ENCODE assay signal across 9 cellular contexts in the genomic region with DNA sequence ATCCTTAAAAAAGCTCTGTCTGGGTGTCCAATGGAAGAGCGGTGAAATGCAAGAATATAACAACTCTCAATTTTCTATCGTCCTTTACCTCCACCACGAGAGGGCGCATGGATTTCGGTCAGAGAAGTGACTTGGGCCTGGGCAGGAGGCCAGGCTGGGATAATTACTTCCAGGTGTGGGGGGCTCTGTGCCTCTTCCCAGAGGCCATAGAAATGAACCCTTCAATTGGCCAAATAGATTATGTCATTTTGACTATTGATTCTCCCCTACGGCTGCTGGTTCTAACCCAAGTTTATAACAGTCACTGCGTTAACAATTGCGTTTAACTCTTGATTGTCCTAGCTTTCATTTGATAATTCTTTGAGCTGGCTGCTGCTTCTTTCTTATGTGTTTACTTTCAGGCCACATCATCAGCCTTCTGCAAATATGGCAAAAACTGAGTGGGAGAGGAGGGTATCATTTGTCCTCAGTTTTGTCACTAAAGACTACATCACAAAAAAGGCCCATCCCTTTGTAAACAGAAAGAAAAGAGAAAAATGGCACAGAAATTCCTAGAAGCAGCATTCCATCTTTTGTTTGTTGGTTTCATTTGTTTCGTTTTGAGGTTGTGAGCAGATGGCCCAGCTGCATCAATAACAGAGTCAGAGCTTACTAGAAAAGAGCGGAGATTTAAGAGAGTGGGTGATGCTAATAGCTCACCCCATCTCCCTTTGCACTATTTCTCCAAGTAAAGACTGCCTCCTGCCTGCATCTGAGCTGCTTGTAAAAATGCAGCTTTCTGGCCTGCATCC. TPM values are rescaled to one million over a fixed set of nuclear protein-coding genes. Genes with fewer than 3 reads are reported as not detected.
DNase-seq lines count a peak whose midpoint lies in the region; ATAC-seq lines count a peak whose summit lies in the region.
"Had no signal": no experiment of that assay in that cellular context is flagged by ENCODE, and none has a peak within 500 bp of the region (broad histone marks: within the 10 kb centered on the region; RNA-seq: fewer than 3 reads in every experiment).

No MANE protein-coding gene starts in this region.

- H3K36me3 ChIP-seq in aorta (ENCODE audit: control insufficient read depth in 1 of 2, insufficient read depth in 2 of 2, low read length in 1 of 2): no peaks in the 10 kb centered on the region
- H3K36me3 ChIP-seq: BLaER1 had no signal

- H3K9me3 ChIP-seq in aorta (ENCODE audit: control insufficient read depth, low read length): no peaks in the 10 kb centered on the region
- H3K9me3 ChIP-seq: BLaER1 had no signal

- H3K27me3 ChIP-seq in aorta (ENCODE audit: control insufficient read depth in 1 of 2, insufficient read depth in 2 of 2, low read length in 1 of 2): no peaks in the 10 kb centered on the region
- H3K27me3 ChIP-seq: BLaER1 had no signal

- no peak overlapping the region for H3K27ac ChIP-seq in aorta (ENCODE audit: low read depth in 1 of 2, low read length in 2 of 2)
- H3K27ac ChIP-seq: BLaER1 had no signal

- peak; percentile 57 for DNase-seq in SIG-M5 treated with dmso at 0.1 percent for 504 hours (lab: John Stamatoyannopoulos, UW; ENCODE audit: unreplicated experiment)
- no peak for DNase-seq in SIG-M5 (lab: John Stamatoyannopoulos, UW)
- peak; percentile 93 for DNase-seq in NCI-H128 (lab: John Stamatoyannopoulos, UW; ENCODE audit: unreplicated experiment)
- peak; percentile 35 to 75 for DNase-seq in SW 1271 (lab: John Stamatoyannopoulos, UW)
- DNase-seq in activated naive CD8-positive, alpha-beta T cell treated with anti-CD3 and anti-CD28 coated beads, Interleukin-2, amount 50 U/mL, for 16 hours (ENCODE audit: low read depth, low spot score): peak; percentile 41
- DNase-seq in cardiac septum (ENCODE audit: low spot score): peak; percentile 84
- DNase-seq in pulmonary artery endothelial cell (ENCODE audit: low read depth, low spot score): peak; percentile 37
- peak; percentile 82 to 92 for DNase-seq in aorta

- ATAC-seq in aorta (ENCODE audit: low FRiP score): peak; percentile 83

- intact Hi-C loops in cardiac septum (cut with DNase I) (loop anchor here (1.0 to 10.0 kb wide), 4 partner anchors 100 to 935 kb away; no protein-coding TSS in a partner anchor), aorta (cut with DNase I) (loop anchor here (2.0 to 5.0 kb wide), 3 partner anchors 101 to 123 kb away; no protein-coding TSS in a partner anchor)

- H3K4me3 ChIP-seq in aorta (ENCODE audit: low read length in 2 of 2): no peak overlapping the region
- H3K4me3 ChIP-seq: BLaER1 had no signal

- 11 to 18% methylated on average over 10 of the region's 10 CpGs for WGBS in aorta, 2 donors

- no peaks in the 10 kb centered on the region for H3K4me1 ChIP-seq in aorta (ENCODE audit: control insufficient read depth in 1 of 2, insufficient read depth in 2 of 2, low read length in 2 of 2)
- H3K4me1 ChIP-seq: BLaER1 had no signal

RNA-seq across cellular contexts. Expression of gene ZFR, which starts 45.4 kb away (rescaled TPM):
- total RNA-seq in cardiac septum (73.8 TPM), pulmonary artery endothelial cell (58.4 and 73.6 TPM in 2 replicates), aorta (10 to 100 TPM; 62.9 to 64.9 TPM)
- polyA plus RNA-seq in aorta: 10 to 100 TPM; 40.4 to 55.8 TPM
